In the genomic region with DNA sequence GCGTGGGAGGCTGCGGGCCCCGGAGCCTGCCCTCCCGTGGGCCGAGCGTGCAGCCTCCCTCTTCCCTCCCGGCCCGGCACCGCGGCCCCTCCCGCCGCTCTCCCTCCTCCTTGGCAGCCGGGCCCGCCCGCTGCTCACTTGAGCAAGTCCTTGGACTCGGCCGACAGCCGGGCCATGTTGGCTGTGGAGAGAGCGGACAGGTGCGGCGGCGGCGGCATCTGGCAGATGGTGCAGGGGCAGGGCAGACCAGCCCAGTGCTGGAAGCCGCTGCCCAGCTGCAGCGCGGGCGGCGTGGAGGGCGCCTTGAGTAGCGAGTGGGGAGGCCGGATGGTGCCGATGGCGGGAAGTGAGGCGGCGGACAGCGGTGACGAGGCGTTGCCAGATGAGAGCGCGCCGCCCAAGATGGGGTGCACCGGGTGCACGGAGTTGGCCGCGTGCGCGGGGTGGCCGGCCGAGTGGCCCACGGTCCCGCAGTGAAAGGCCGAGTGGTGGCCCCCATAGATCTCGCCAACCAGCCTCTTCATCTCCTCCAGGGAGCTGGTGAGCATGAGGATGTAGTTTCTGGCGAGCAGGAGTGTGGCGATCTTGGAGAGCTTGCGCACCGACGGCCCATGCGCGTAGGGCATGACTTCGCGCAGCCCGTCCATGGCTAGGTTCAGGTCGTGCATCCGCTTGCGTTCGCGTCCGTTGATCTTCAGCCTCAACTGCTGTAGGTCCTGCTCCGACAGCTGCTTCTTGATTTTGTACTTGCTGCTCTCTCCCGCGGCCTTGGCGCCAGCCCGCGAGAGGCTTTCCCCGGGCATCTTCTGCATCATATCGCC, we compare ENCODE assay signal across 12 cellular contexts. TPM values are rescaled to one million over a fixed set of nuclear protein-coding genes. Genes with fewer than 3 reads are reported as not detected.
A peak's percentile ranks its signal among the peaks of the same experiment; 100 is the strongest.
DNase-seq lines count a peak whose midpoint lies in the region; ATAC-seq, FAIRE-seq and TF ChIP-seq lines count a peak whose summit lies in the region.
"Had no signal": no experiment of that assay in that cellular context is flagged by ENCODE, and none has a peak within 500 bp of the region (broad histone marks: within the 10 kb centered on the region; RNA-seq: fewer than 3 reads in every experiment).

No MANE protein-coding gene starts in this region.

- H3K36me3 ChIP-seq in stomach smooth muscle (ENCODE audit: control insufficient read depth in 2 of 2, insufficient read depth in 2 of 2, low read length in 2 of 2): no peaks in the 10 kb centered on the region

- H3K4me3 ChIP-seq in stomach smooth muscle (ENCODE audit: low read length in 2 of 2): peak overlapping the region; percentile 16 to 52

- peak overlapping the region; percentile 28 for H3K27ac Mint-ChIP-seq in activated T-cell treated with anti-CD3 and anti-CD28 coated beads, Interleukin-2, amount 50 U/mL, for 72 hours
- no peak overlapping the region for H3K27ac Mint-ChIP-seq in immature natural killer cell

- intact Hi-C loops in left cardiac atrium (cut with DNase I): no loop called here

- ATAC-seq in activated T-cell treated with anti-CD3 and anti-CD28 coated beads, Interleukin-2, amount 50 U/mL, for 72 hours (replicated peaks in 1 of 2): peak; percentile 45 to 57
- no peak for ATAC-seq in left cardiac atrium

- H3K9me3 Mint-ChIP-seq in activated T-cell treated with anti-CD3 and anti-CD28 coated beads, Interleukin-2, amount 50 U/mL, for 72 hours: no peaks in the 10 kb centered on the region
- H3K9me3 Mint-ChIP-seq in immature natural killer cell: peaks cover 0 to 9% (median 0%) of the 10 kb centered on the region in 6 donors

- H3K27me3 ChIP-seq in stomach smooth muscle (ENCODE audit: control insufficient read depth in 1 of 2, insufficient read depth in 2 of 2, low read length in 2 of 2): peaks cover 83 to 98% of the 10 kb centered on the region in 2 donors

- H3K9ac ChIP-seq in stomach smooth muscle (ENCODE audit: low read length in 2 of 2): no peak overlapping the region
- H3K9ac ChIP-seq: BLaER1 treated with 17β-estradiol and CSF1 and Interleukin-3, amounts not matched to agents 10 nM and 100 nM had no signal

- H3K27ac ChIP-seq in stomach smooth muscle (ENCODE audit: low read length): no peak overlapping the region
- H3K27ac ChIP-seq: BLaER1 treated with 17β-estradiol and CSF1 and Interleukin-3, amounts not matched to agents 10 nM and 100 nM; VCaP had no signal

- H3K9me3 ChIP-seq in stomach smooth muscle (ENCODE audit: control insufficient read depth in 2 of 2, low read length in 2 of 2): peaks cover 0 to 8% of the 10 kb centered on the region in 2 donors

- H3K4me3 Mint-ChIP-seq in activated T-cell treated with anti-CD3 and anti-CD28 coated beads, Interleukin-2, amount 50 U/mL, for 72 hours: peak overlapping the region; percentile 79 to 85
- peak overlapping the region; percentile 37 to 76 (median 60) for H3K4me3 Mint-ChIP-seq in immature natural killer cell

- DNase-seq in activated effector memory CD4-positive, alpha-beta T cell treated with anti-CD3 and anti-CD28 coated beads, Interleukin-2, amount 50 U/mL, for 16 hours: peak; percentile 66
- no peak for DNase-seq in activated effector memory CD4-positive, alpha-beta T cell treated with Interleukin-2 at 50 U/mL for 16 hours
- DNase-seq in activated T-cell treated with anti-CD3 and anti-CD28 coated beads, Interleukin-2, amount 50 U/mL, for 72 hours: peak; percentile 53 to 56
- DNase-seq in immature natural killer cell (peak in 2 of 3 donors; percentile 28 to 30), SHP77 treated with DMSO at 0.1 percent for 48 hours (lab: John Stamatoyannopoulos, UW) (no peak), D721Med (ENCODE audit: insufficient read length, low spot score) (no peak), left cardiac atrium (no peak)
- DNase-seq: NCI-H2227 treated with DMSO at 0.1 percent for 48 hours had no signal

- H3K36me3 Mint-ChIP-seq in activated T-cell treated with anti-CD3 and anti-CD28 coated beads, Interleukin-2, amount 50 U/mL, for 72 hours (ENCODE audit: insufficient read depth in 2 of 2): peaks cover 0 to 2% of the 10 kb centered on the region in 2 donors
- peaks cover 0 to 6% (median 0%) of the 10 kb centered on the region in 3 donors for H3K36me3 Mint-ChIP-seq in immature natural killer cell

- H3K27me3 Mint-ChIP-seq in activated T-cell treated with anti-CD3 and anti-CD28 coated beads, Interleukin-2, amount 50 U/mL, for 72 hours (ENCODE audit: low read depth): peaks cover 98% of the 10 kb centered on the region
- peaks cover 51 to 79% (median 71%) of the 10 kb centered on the region in 3 donors for H3K27me3 Mint-ChIP-seq in immature natural killer cell (ENCODE audit: low read depth in 3 of 3)

- peaks cover 40% of the 10 kb centered on the region for H3K4me1 ChIP-seq in stomach smooth muscle (ENCODE audit: control insufficient read depth, insufficient read depth, low read length)
- H3K4me1 ChIP-seq: BLaER1 treated with 17β-estradiol and CSF1 and Interleukin-3, amounts not matched to agents 10 nM and 100 nM had no signal

- TF ChIP-seq CTCF in D721Med (IDR thresholded peaks at IDR 0.05; ENCODE audit: insufficient read depth, missing control alignments): no peak

- FAIRE-seq in D721Med (lab: Jason Lieb, UNC): no peak
- FAIRE-seq: endometrium had no signal

- peaks cover 92% of the 10 kb centered on the region for H3K4me1 Mint-ChIP-seq in activated T-cell treated with anti-CD3 and anti-CD28 coated beads, Interleukin-2, amount 50 U/mL, for 72 hours (ENCODE audit: low read depth)
- peaks cover 53 to 67% of the 10 kb centered on the region in 2 donors for H3K4me1 Mint-ChIP-seq in immature natural killer cell

RNA-seq across cellular contexts. Expression of a gene that starts 0.8 kb away (rescaled TPM):
- under 1 TPM; 0.35 to 0.41 TPM for total RNA-seq in activated T-cell treated with anti-CD3 and anti-CD28 coated beads, Interleukin-2, amount 50 U/mL, for 72 hours
- not detected for polyA plus RNA-seq in immature natural killer cell
- total RNA-seq in left cardiac atrium: not detected

Comparison
In these comparisons a context has a peak if more than half of its experiments do, and no peak if none do; other contexts are left out.
1. DNase-seq: peak in activated effector memory CD4-positive, alpha-beta T cell treated with anti-CD3 and anti-CD28 coated beads, Interleukin-2, amount 50 U/mL, for 16 hours (single experiment), activated T-cell treated with anti-CD3 and anti-CD28 coated beads, Interleukin-2, amount 50 U/mL, for 72 hours (2 of 2) and immature natural killer cell (2 of 3); none in activated effector memory CD4-positive, alpha-beta T cell treated with Interleukin-2 at 50 U/mL for 16 hours (single experiment), SHP77 treated with DMSO at 0.1 percent for 48 hours (single experiment), D721Med (single experiment) and left cardiac atrium (single experiment).
2. ATAC-seq: peak in activated T-cell treated with anti-CD3 and anti-CD28 coated beads, Interleukin-2, amount 50 U/mL, for 72 hours (2 of 2); none in left cardiac atrium (0 of 2).